In the genomic region with DNA sequence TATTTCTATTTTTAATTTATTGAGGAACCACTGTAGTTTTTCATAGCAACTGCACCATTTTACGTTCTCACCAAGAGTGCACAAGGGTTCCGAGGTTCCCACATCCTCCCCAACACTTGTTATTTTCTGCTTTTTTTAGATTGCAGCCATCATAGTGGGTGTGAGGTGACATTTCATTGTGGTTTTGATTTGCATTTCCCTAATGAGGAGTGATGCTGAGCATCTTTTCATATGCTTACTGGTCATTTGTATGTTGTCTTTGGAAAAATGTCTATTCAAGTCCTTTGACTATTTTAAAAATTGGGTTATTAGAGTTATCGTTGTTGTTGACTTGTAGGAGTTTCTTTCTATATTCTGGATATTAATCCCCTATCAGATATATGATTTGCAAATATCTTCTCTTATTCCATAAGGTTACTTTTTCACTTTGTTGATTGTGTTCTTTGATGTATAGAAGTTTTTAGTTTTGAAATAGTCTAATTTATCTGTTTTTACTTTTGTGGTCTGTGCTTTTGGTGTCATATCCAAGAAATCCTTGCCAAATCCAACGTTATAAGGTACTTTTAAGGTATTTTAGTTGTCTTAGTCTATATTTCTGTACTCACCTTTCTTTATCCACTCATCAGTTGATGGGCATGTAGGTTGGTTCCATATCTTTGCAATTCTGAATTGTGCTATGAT, we compare ENCODE assay signal across 8 cellular contexts. TPM values are rescaled to one million over a fixed set of nuclear protein-coding genes. Genes with fewer than 3 reads are reported as not detected.
A peak's percentile ranks its signal among the peaks of the same experiment; 100 is the strongest.
DNase-seq lines count a peak whose midpoint lies in the region; ATAC-seq and TF ChIP-seq lines count a peak whose summit lies in the region.

No MANE protein-coding gene starts in this region.

- CTCF ChIA-PET in PC-9 (lab: Charles Lee), result interaction anchor here (1.1 kb wide), 1 partner anchor 37 kb away, joined by 19 read pairs; no protein-coding TSS in a partner anchor

- no peaks in the 10 kb centered on the region for H3K9me3 Mint-ChIP-seq in dendritic cell treated with granulocyte-macrophage colony-stimulating factor and Interleukin-4, amounts not matched to agents 40 ng/mL and 50 ng/mL, for 4 days

- peak overlapping the region; percentile 13 for H3K4me3 Mint-ChIP-seq in dendritic cell treated with granulocyte-macrophage colony-stimulating factor and Interleukin-4, amounts not matched to agents 40 ng/mL and 50 ng/mL, for 4 days

- H3K4me3 ChIP-seq in PC-9, result no peak overlapping the region

- no peak for ATAC-seq in GM21619 (IDR thresholded peaks at IDR 0.05; ENCODE audit: unreplicated experiment)

- peak overlapping the region; percentile 8 for H3K4me2 ChIP-seq in PC-9

- peak overlapping the region; percentile 24 for H3K27ac ChIP-seq in PC-9

- peak; percentile 3 for DNase-seq in ELF-1 (ENCODE audit: low read depth, low spot score)
- no peak for DNase-seq in PC-9
- DNase-seq in pons (ENCODE audit: low spot score), result peak; percentile 49
- DNase-seq in NCI-H2107 (lab: John Stamatoyannopoulos, UW), result no peak
- DNase-seq in cortex of kidney (lab: John Stamatoyannopoulos, UW), result no peak
- DNase-seq in LoVo (ENCODE audit: low spot score), result no peak

- BruUV-seq in PC-9 (replicated peaks; lab: Mats Ljungman, UMichigan), result no TSS peak

- peaks cover 97% of the 10 kb centered on the region for H3K79me2 ChIP-seq in PC-9 (ENCODE audit: low read depth)

- H3K36me3 ChIP-seq in PC-9 (ENCODE audit: low read depth), result peaks cover 68% of the 10 kb centered on the region

- no peak for TF ChIP-seq CTCF in PC-9 (conservative IDR thresholded peaks at IDR 0.05)

- POLR2A ChIA-PET in PC-9 (lab: Charles Lee; ENCODE audit: unreplicated experiment), result no interaction called here

- no peaks in the 10 kb centered on the region for H3K9me3 ChIP-seq in PC-9 (ENCODE audit: insufficient read depth, low read depth)

- H3K4me1 ChIP-seq in PC-9 (replicated peaks; ENCODE audit: insufficient read depth), result peaks cover 50% of the 10 kb centered on the region

- peaks cover 97% of the 10 kb centered on the region for H4K20me1 ChIP-seq in PC-9 (ENCODE audit: insufficient read depth)

- H3K4me1 Mint-ChIP-seq in dendritic cell treated with granulocyte-macrophage colony-stimulating factor and Interleukin-4, amounts not matched to agents 40 ng/mL and 50 ng/mL, for 4 days (ENCODE audit: low read depth), result peaks cover 86% of the 10 kb centered on the region

- no peaks in the 10 kb centered on the region for H3K27me3 Mint-ChIP-seq in dendritic cell treated with granulocyte-macrophage colony-stimulating factor and Interleukin-4, amounts not matched to agents 40 ng/mL and 50 ng/mL, for 4 days

- no peaks in the 10 kb centered on the region for H3K9me2 ChIP-seq in PC-9 (ENCODE audit: insufficient read depth)

- H3F3A ChIP-seq in PC-9 (ENCODE audit: insufficient read depth, low read depth), result peaks cover 98% of the 10 kb centered on the region

- H3K36me3 Mint-ChIP-seq in dendritic cell treated with granulocyte-macrophage colony-stimulating factor and Interleukin-4, amounts not matched to agents 40 ng/mL and 50 ng/mL, for 4 days (ENCODE audit: low read depth), result peaks cover 93% of the 10 kb centered on the region

- H3K27ac Mint-ChIP-seq in dendritic cell treated with granulocyte-macrophage colony-stimulating factor and Interleukin-4, amounts not matched to agents 40 ng/mL and 50 ng/mL, for 4 days, result peak overlapping the region; percentile 34

- H2AFZ ChIP-seq in PC-9, result no peak overlapping the region

- H3K27me3 ChIP-seq in PC-9 (ENCODE audit: insufficient read depth, low read depth), result no peaks in the 10 kb centered on the region

- intact Hi-C loops in PC-9 (cut with micrococcal nuclease; ENCODE audit: unreplicated experiment), result loop anchor here (2.0 kb wide), 1 partner anchor 13 kb away; no protein-coding TSS in a partner anchor
- intact Hi-C loops in dendritic cell treated with granulocyte-macrophage colony-stimulating factor and Interleukin-4, amounts not matched to agents 40 ng/mL and 50 ng/mL, for 4 days (cut with micrococcal nuclease), result loop anchor here (2.0 kb wide), 1 partner anchor 15 kb away; no protein-coding TSS in a partner anchor

RNA-seq across cellular contexts. Expression of a gene that starts 9.0 kb away (rescaled TPM):
- 825 and 938 TPM in 2 replicates for total RNA-seq in PC-9 (2021)

RNA-seq across cellular contexts. Expression of a gene that starts 45.2 kb away (rescaled TPM):
- 32.4 and 48.9 TPM in 2 replicates for total RNA-seq in PC-9 (2021)

RNA-seq across cellular contexts. Expression of a gene that starts 49.1 kb away (rescaled TPM):
- 9.5 and 9.8 TPM in 2 replicates for total RNA-seq in PC-9 (2021)

Comparison
In these comparisons a context has a peak if more than half of its experiments do, and no peak if none do; other contexts are left out.
1. DNase-seq: peak in ELF-1 (single experiment) and pons (single experiment); none in PC-9 (0 of 2), NCI-H2107 (single experiment), cortex of kidney (single experiment) and LoVo (single experiment).